8 cellular contexts compared by ENCODE assay signal in the genomic region with DNA sequence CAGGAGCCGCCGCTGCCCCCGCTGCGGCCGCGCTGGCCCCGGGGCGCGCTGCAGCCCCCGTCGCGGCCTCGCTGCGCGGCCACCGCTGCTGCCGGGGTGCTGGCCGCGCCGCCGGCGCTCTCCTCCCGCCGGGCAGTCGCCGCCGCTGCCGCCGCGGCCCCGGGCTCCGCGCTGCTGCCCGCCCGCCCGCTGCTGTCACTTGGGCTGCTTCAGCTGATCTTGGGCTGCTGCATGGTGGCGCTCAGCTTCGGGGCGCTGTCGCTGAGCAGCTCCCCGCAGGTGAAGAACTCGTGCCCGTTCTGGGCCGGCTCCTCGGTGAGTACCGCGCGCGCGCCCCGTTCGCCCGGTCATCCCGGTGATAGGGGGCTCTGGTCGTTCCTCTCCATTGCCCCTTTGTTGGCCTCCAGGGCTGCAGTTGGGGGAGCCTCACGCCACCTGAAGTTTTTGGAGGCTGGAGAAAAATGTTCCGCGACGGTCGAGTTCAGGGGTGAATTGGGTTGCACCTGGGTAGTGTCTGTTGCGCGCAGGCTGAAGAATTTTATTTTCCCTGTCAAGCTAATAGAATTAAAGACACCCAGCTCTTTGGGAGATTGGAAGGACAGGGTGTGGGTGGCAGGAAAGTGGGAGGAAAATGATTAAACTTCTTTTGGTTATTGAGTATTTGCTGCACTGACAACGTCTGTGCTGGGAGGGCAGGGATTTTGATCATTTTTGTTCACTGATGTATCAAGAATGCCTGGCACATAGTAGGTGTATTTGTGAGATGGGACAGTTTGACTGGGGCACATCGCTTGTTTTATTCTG. TPM values are rescaled to one million over a fixed set of nuclear protein-coding genes. Genes with fewer than 3 reads are reported as not detected.
DNase-seq lines count a peak whose midpoint lies in the region; ATAC-seq, FAIRE-seq and TF ChIP-seq lines count a peak whose summit lies in the region.

No MANE protein-coding gene starts in this region.

- H3K27me3 ChIP-seq in foreskin keratinocyte = peaks cover 64% of the 10 kb centered on the region
- H3K27me3 ChIP-seq in osteoblast (ENCODE audit: insufficient read depth, low read length) = peaks cover 75% of the 10 kb centered on the region

- no peaks in the 10 kb centered on the region for H3K79me2 ChIP-seq in osteoblast (ENCODE audit: insufficient read depth, low read length)

- peak; percentile 45 for ATAC-seq in foreskin keratinocyte
- no peak for ATAC-seq in GM21515 (IDR thresholded peaks at IDR 0.05; ENCODE audit: unreplicated experiment)
- ATAC-seq in HG03039 (IDR thresholded peaks at IDR 0.05; ENCODE audit: unreplicated experiment) = no peak

- H4K20me1 ChIP-seq in osteoblast (ENCODE audit: insufficient read depth, low read length) = peaks cover 4% of the 10 kb centered on the region

- no peak overlapping the region for H2AFZ ChIP-seq in osteoblast (ENCODE audit: low read length)

- peak overlapping the region; percentile 55 for H3K4me2 ChIP-seq in osteoblast (ENCODE audit: insufficient read depth, low read length)

- peak; percentile 10 for DNase-seq in GM12892 (ENCODE audit: insufficient read length)
- DNase-seq in LNCaP clone FGC (ENCODE audit: low read depth) = no peak
- no peak for DNase-seq in foreskin keratinocyte
- peak; percentile 87 for DNase-seq in osteoblast (ENCODE audit: insufficient read length, low spot score, missing footprints)
- DNase-seq in activated CD4-positive, CD25-positive, alpha-beta regulatory T cell treated with anti-CD3 and anti-CD28 coated beads, Interleukin-2, amount 50 U/mL, for 72 hours = no peak
- DNase-seq in DMS153 (lab: John Stamatoyannopoulos, UW) = no peak

- TF ChIP-seq CTCF in LNCaP clone FGC (IDR thresholded peaks at IDR 0.05; ENCODE audit: control insufficient read depth, extremely low read depth, insufficient read depth) (no peak), foreskin keratinocyte (conservative IDR thresholded peaks at IDR 0.05) (no peak), osteoblast (IDR thresholded peaks at IDR 0.05; ENCODE audit: extremely low read depth, low read depth, low read length) (no peak)

- H3K4me1 ChIP-seq in foreskin keratinocyte (no peaks in the 10 kb centered on the region), osteoblast (ENCODE audit: insufficient read depth, low read length) (peaks cover 6% of the 10 kb centered on the region)

- no peak for TF ChIP-seq POLR2A in GM12892 (IDR thresholded peaks at IDR 0.05; ENCODE audit: low read depth, low read length)

- H3K36me3 ChIP-seq in osteoblast (ENCODE audit: insufficient read depth, low read length) = no peaks in the 10 kb centered on the region

- H3K9me3 ChIP-seq in osteoblast (ENCODE audit: low read depth, low read length) = no peaks in the 10 kb centered on the region

- H3K27ac ChIP-seq in foreskin keratinocyte (no peak overlapping the region), osteoblast (ENCODE audit: low read depth, low read length) (no peak overlapping the region)

- no peak for FAIRE-seq in GM12892 (lab: Jason Lieb, UNC)

- peak overlapping the region; percentile 46; the same call in 1 of the 2 replicates for H3K4me3 ChIP-seq in LNCaP clone FGC (ENCODE audit: low read depth, low read length)
- peak overlapping the region; percentile 51 for H3K4me3 ChIP-seq in osteoblast (ENCODE audit: insufficient read depth, low read length)

RNA-seq across cellular contexts. Expression of a gene that starts 0.6 kb away (rescaled TPM):
- not detected for polyA plus RNA-seq in GM12892 (2012; ENCODE audit: missing spikeins)
- total RNA-seq in foreskin keratinocyte (0.25 and 0.37 TPM in 2 replicates), osteoblast (under 0.01 TPM in 2 replicates)
- polyA plus RNA-seq in foreskin keratinocyte = 0.17 and 0.24 TPM in 2 replicates

Comparison
In these comparisons a context has a peak if more than half of its experiments do, and no peak if none do; other contexts are left out.
1. DNase-seq: peak in GM12892 (single experiment) and osteoblast (single experiment); none in LNCaP clone FGC (single experiment), foreskin keratinocyte (0 of 2), activated CD4-positive, CD25-positive, alpha-beta regulatory T cell treated with anti-CD3 and anti-CD28 coated beads, Interleukin-2, amount 50 U/mL, for 72 hours (single experiment) and DMS153 (single experiment).